In genomic region chr11:65855927-65856363, GRCh38 we compare ENCODE assay signal across 8 cellular contexts. TPM values are rescaled to one million over a fixed set of nuclear protein-coding genes. Genes with fewer than 3 reads are reported as not detected.
DNase-seq lines count a peak whose midpoint lies in the region; ATAC-seq and TF ChIP-seq lines count a peak whose summit lies in the region.
"Had no signal": no experiment of that assay in that cellular context is flagged by ENCODE, and none has a peak within 500 bp of the region (broad histone marks: within the 10 kb centered on the region; RNA-seq: fewer than 3 reads in every experiment).

No MANE protein-coding gene starts in this region.

- H3K4me3 ChIP-seq in HAP-1 (peak overlapping the region; percentile 96), fibroblast of villous mesenchyme (ENCODE audit: low read depth, low read length) (peak overlapping the region; percentile 98), skin epidermis (peak overlapping the region in 5 of 7 experiments; percentile 82 to 99 (median 98))

- peak overlapping the region; percentile 100 for H3K27ac ChIP-seq in VCaP
- peak overlapping the region in 3 of 21 experiments; percentile 94 to 97 (median 96) for H3K27ac ChIP-seq in skin epidermis

- TF ChIP-seq CTCF in VCaP (conservative IDR thresholded peaks at IDR 0.05) (no peak), fibroblast of villous mesenchyme (IDR thresholded peaks at IDR 0.05; ENCODE audit: insufficient read depth, low read depth, low read length) (no peak)

- peaks cover 8% of the 10 kb centered on the region for H3K9me3 ChIP-seq in HAP-1

- ATAC-seq in GM18519 (IDR thresholded peaks at IDR 0.05; ENCODE audit: low FRiP score, unreplicated experiment) (no peak), esophagus mucosa (no peak)

- peaks cover 9% of the 10 kb centered on the region; the same call in 1 of the 2 replicates for H3K4me1 ChIP-seq in HAP-1

- in situ Hi-C loops in HAP-1 (cut with MboI; ENCODE audit: low sequenced_read_pairs): no loop called here

- DNase-seq in HAP-1 (ENCODE audit: low spot score in 2 of 2) (no peak), fibroblast of villous mesenchyme (ENCODE audit: low read depth) (no peak), kidney tubule cell (ENCODE audit: low spot score) (no peak)
- DNase-seq: OCI-M1 had no signal

- H3K27me3 ChIP-seq in HAP-1 (ENCODE audit: low read depth): no peaks in the 10 kb centered on the region

- peaks cover 63% of the 10 kb centered on the region for H3K36me3 ChIP-seq in HAP-1 (replicated peaks)

RNA-seq across cellular contexts. Expression of gene CFL1, which starts 2.0 kb away (rescaled TPM):
- 1,115 and 1,444 TPM in 2 replicates for total RNA-seq in fibroblast of villous mesenchyme
- 645 TPM for total RNA-seq in esophagus mucosa

RNA-seq across cellular contexts. Expression of gene MUS81, which starts 4.3 kb away (rescaled TPM):
- 71.2 and 75.7 TPM in 2 replicates for total RNA-seq in fibroblast of villous mesenchyme
- 20.4 TPM for total RNA-seq in esophagus mucosa

RNA-seq across cellular contexts. Expression of gene EFEMP2, which starts 16.7 kb away (rescaled TPM):
- 77.7 and 79.6 TPM in 2 replicates for total RNA-seq in fibroblast of villous mesenchyme
- total RNA-seq in esophagus mucosa: 4.6 TPM

RNA-seq across cellular contexts. Expression of gene SNX32, which starts 22.2 kb away (rescaled TPM):
- under 0.01 TPM in 1 of 2 replicates, not detected in the other for total RNA-seq in fibroblast of villous mesenchyme
- 0.12 TPM for total RNA-seq in esophagus mucosa

RNA-seq across cellular contexts. Expression of gene CTSW, which starts 23.7 kb away (rescaled TPM):
- total RNA-seq in fibroblast of villous mesenchyme (0.43 TPM in 1 of 2 replicates, not detected in the other), esophagus mucosa (not detected)

Comparison
In these comparisons a context has a peak if more than half of its experiments do, and no peak if none do; other contexts are left out.
1. RNA of gene EFEMP2, which starts 16.7 kb away (total RNA-seq): 77.7 to 79.6 TPM in fibroblast of villous mesenchyme; 4.6 TPM in esophagus mucosa (single experiment); every median in the first group is over 10 times any median in the second.
2. Peak in every context shown above with its lines, with median percentiles within 50 percentile points of each other: H3K4me3 ChIP-seq.